ENCODE assay signal across 8 cellular contexts in the genomic region with DNA sequence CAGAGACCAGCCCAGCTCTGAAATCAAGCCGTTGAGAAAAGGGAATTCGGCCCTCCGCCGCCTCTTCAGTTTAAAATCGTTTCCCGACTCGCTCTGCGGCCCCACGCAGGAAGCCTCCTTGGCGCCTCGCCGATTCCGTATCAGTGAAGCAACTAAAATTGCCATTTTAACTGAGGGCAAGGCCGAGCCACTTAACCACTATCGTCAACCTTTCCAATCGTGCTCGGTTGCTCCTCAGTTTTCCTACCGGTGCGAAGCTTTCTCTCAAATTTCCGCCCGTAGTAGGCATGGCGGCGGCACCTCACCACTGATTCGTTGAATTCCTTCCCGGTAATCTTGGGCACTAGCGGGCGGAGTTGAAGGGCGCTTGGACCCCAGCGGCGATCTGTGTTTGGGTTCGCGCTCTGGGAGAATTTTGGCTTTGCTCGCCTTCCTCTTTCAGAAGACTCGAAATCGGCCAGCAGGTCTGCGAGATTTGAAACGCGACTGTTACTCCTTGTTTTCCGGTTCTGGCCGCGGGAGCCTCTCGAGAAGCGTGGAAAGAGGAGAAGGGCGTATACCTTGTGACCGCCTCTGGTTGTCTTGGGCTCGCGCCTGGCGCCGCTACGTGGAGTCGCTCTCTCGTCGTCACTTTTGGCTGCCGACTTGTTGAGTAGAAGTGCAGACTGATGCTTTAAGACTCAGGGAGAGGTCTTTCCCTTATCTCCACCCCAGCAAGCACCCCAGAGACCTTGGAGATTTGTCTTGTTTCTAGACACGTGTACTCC. TPM values are rescaled to one million over a fixed set of nuclear protein-coding genes. Genes with fewer than 3 reads are reported as not detected.
DNase-seq lines count a peak whose midpoint lies in the region; ATAC-seq and TF ChIP-seq lines count a peak whose summit lies in the region.

A gene with protein sequence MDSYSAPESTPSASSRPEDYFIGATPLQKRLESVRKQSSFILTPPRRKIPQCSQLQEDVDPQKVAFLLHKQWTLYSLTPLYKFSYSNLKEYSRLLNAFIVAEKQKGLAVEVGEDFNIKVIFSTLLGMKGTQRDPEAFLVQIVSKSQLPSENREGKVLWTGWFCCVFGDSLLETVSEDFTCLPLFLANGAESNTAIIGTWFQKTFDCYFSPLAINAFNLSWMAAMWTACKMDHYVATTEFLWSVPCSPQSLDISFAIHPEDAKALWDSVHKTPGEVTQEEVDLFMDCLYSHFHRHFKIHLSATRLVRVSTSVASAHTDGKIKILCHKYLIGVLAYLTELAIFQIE (minus strand): TSS at position 569 of the 767 bp plus-strand sequence. CDS start 13,584 bp downstream, outside the sequence.
A gene with protein sequence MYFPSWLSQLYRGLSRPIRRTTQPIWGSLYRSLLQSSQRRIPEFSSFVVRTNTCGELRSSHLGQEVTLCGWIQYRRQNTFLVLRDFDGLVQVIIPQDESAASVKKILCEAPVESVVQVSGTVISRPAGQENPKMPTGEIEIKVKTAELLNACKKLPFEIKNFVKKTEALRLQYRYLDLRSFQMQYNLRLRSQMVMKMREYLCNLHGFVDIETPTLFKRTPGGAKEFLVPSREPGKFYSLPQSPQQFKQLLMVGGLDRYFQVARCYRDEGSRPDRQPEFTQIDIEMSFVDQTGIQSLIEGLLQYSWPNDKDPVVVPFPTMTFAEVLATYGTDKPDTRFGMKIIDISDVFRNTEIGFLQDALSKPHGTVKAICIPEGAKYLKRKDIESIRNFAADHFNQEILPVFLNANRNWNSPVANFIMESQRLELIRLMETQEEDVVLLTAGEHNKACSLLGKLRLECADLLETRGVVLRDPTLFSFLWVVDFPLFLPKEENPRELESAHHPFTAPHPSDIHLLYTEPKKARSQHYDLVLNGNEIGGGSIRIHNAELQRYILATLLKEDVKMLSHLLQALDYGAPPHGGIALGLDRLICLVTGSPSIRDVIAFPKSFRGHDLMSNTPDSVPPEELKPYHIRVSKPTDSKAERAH (plus strand): TSS at position 359 of the 767 bp plus-strand sequence. CDS start 557 bp downstream, outside the sequence.

- H3K9me3 ChIP-seq in Peyer's patch (no peaks in the 10 kb centered on the region), esophagus (ENCODE audit: control insufficient read depth in 2 of 2, insufficient read depth in 1 of 2, low read depth in 1 of 2, low read length in 1 of 2) (no peaks in the 10 kb centered on the region), muscle layer of colon (ENCODE audit: low read length) (no peaks in the 10 kb centered on the region)

- DNase-seq in DMS53 treated with DMSO at 0.1 percent for 48 hours (lab: John Stamatoyannopoulos, UW; ENCODE audit: unreplicated experiment) (peak; percentile 97), Peyer's patch (peak; percentile 90 to 98 (median 93))
- peak; percentile 93 for DNase-seq in activated T-cell treated with anti-CD3 and anti-CD28 coated beads, Interleukin-2, amount 50 U/mL, for 48 hours
- peak; percentile 74 for DNase-seq in stimulated activated CD8-positive, alpha-beta memory T cell treated with anti-CD3 and anti-CD28 coated beads, Interleukin-7, amount 100 ng/mL, for 24 hours (ENCODE audit: low read depth)

- peak within 1 kb of the TSS; percentile 64 for H2AFZ ChIP-seq in KMS-11 (ENCODE audit: low read depth)

- peaks cover 52% of the 10 kb centered on the region for H3K79me2 ChIP-seq in KMS-11 (ENCODE audit: insufficient read depth, low read depth)

- H3K36me3 ChIP-seq in KMS-11 (ENCODE audit: insufficient read depth) (no peaks in the 10 kb centered on the region), Peyer's patch (no peaks in the 10 kb centered on the region), esophagus (ENCODE audit: control insufficient read depth in 2 of 2, insufficient read depth in 2 of 2, low read length in 1 of 2) (no peaks in the 10 kb centered on the region), muscle layer of colon (ENCODE audit: insufficient read depth, low read length) (no peaks in the 10 kb centered on the region)

- no peak for TF ChIP-seq CTCF in KMS-11 (conservative IDR thresholded peaks at IDR 0.05; ENCODE audit: low read depth, low read length)
- peak in 1 of 6 experiments; percentile 2 for TF ChIP-seq CTCF in Peyer's patch (IDR thresholded peaks at IDR 0.05)

- H3K4me3 ChIP-seq in KMS-11 (IDR thresholded peaks at IDR 0.05; ENCODE audit: insufficient read depth, low read depth, low read length) (peak within 1 kb of the TSS; percentile 93), Peyer's patch (peak within 1 kb of the TSS; percentile 66 to 86 (median 70)), esophagus (ENCODE audit: low read depth in 1 of 2, low read length in 2 of 2) (peak within 1 kb of the TSS; percentile 71 to 97), muscle layer of colon (ENCODE audit: low read depth in 1 of 2, low read length in 2 of 2) (peak within 1 kb of the TSS; percentile 71 to 93)

- H3K27ac ChIP-seq in KMS-11: peak within 1 kb of the TSS; percentile 93
- H3K27ac ChIP-seq in Peyer's patch: peak within 1 kb of the TSS; percentile 83 to 94 (median 88)
- peak within 1 kb of the TSS; percentile 89 to 98 for H3K27ac ChIP-seq in esophagus (ENCODE audit: low read depth in 2 of 2, low read length in 1 of 2)
- peak within 1 kb of the TSS; percentile 89 for H3K27ac ChIP-seq in muscle layer of colon (ENCODE audit: low read depth, low read length)

- WGBS in esophagus, 2 donors: 0% methylated on average over 55 of the region's 55 CpGs

- H3K27me3 ChIP-seq in KMS-11 (ENCODE audit: insufficient read depth, low read depth) (no peaks in the 10 kb centered on the region), Peyer's patch (no peaks in the 10 kb centered on the region), esophagus (ENCODE audit: control insufficient read depth in 1 of 2, insufficient read depth in 2 of 2, low read length in 2 of 2) (no peaks in the 10 kb centered on the region), muscle layer of colon (ENCODE audit: control insufficient read depth in 1 of 2, insufficient read depth in 2 of 2, low read length in 2 of 2) (no peaks in the 10 kb centered on the region)

- H3K4me1 ChIP-seq in KMS-11 (ENCODE audit: low read depth, poor library complexity, severe bottlenecking) (peaks cover 26% of the 10 kb centered on the region), Peyer's patch (peaks cover 0 to 12% (median 3%) of the 10 kb centered on the region in 4 donors), esophagus (ENCODE audit: control insufficient read depth in 2 of 2, insufficient read depth in 2 of 2, low read length in 1 of 2) (no peaks in the 10 kb centered on the region), muscle layer of colon (ENCODE audit: insufficient read depth, low read length) (peaks cover 9% of the 10 kb centered on the region)

- H3K9ac ChIP-seq in KMS-11 (peak within 1 kb of the TSS; percentile 93), muscle layer of colon (ENCODE audit: low read length) (peak within 1 kb of the TSS; percentile 55)

- peak; percentile 53 to 55 for TF ChIP-seq POLR2A in Peyer's patch (IDR thresholded peaks at IDR 0.05)

- no peaks in the 10 kb centered on the region for H4K20me1 ChIP-seq in KMS-11 (ENCODE audit: insufficient read depth)

- ATAC-seq in GM21737 (IDR thresholded peaks at IDR 0.05; ENCODE audit: unreplicated experiment): peak; percentile 79

- H3K4me2 ChIP-seq in KMS-11: peak within 1 kb of the TSS; percentile 87

RNA-seq across cellular contexts. Expression of the first gene that starts in this region (rescaled TPM):
- 10 to 100 TPM in 1 of 4 donors, 1 to 10 TPM in 2, under 1 TPM in 1; 0.66 to 19.8 (median 3.9) TPM for total RNA-seq in Peyer's patch
- polyA plus RNA-seq in esophagus: 1 to 10 TPM; 2.1 to 3.2 TPM

RNA-seq across cellular contexts. Expression of the second gene that starts in this region (rescaled TPM):
- total RNA-seq in Peyer's patch: 10 to 100 TPM; 10.3 to 35.5 (median 16.6) TPM
- polyA plus RNA-seq in esophagus: 1 to 10 TPM; 6.4 to 7.9 TPM

Comparison
In these comparisons a context has a peak if more than half of its experiments do, and no peak if none do; other contexts are left out.
1. Peak in every context shown above with its lines: DNase-seq, ATAC-seq, H3K4me3 ChIP-seq and H3K27ac ChIP-seq.